1 cellular context compared by ENCODE assay signal in genomic region chr15:52019394-52020252, GRCh38.
A peak's percentile ranks its signal among the peaks of the same experiment; 100 is the strongest.
TF ChIP-seq lines count a peak whose summit lies in the region.

No MANE protein-coding gene starts in this region.

TF ChIP-seq in HepG2, 621 proteins besides CTCF, POLR2A, EP300 and RAD21 (continued from another document and continues in another):
- 0 out of 2 replicates have a peak, but pooled peaks have one; percentile 41 for TF ChIP-seq ZNF503 (CRISPR knock-in tag; IDR thresholded peaks at IDR 0.05)
- no peak for TF ChIP-seq RFX3 (CRISPR knock-in tag; IDR thresholded peaks at IDR 0.05)
- peak; percentile 84 for TF ChIP-seq ZMYM2 (CRISPR knock-in tag; IDR thresholded peaks at IDR 0.05)
- TF ChIP-seq SUZ12 (IDR thresholded peaks at IDR 0.05; ENCODE audit: low read depth, low read length): no peak
- TF ChIP-seq MXD4 (CRISPR knock-in tag; IDR thresholded peaks at IDR 0.05): peak; percentile 37; the same call in 1 of the 2 replicates
- TF ChIP-seq AGO2 (optimal IDR thresholded peaks at IDR 0.05; ENCODE audit: low read depth, low read length): peak; percentile 40
- TF ChIP-seq ZNF883 (CRISPR knock-in tag; IDR thresholded peaks at IDR 0.05; ENCODE audit: not compliant biosample characterization): no peak
- peak; percentile 54; the same call in 1 of the 2 replicates for TF ChIP-seq ZNF430 (CRISPR knock-in tag; IDR thresholded peaks at IDR 0.05)
- TF ChIP-seq NBN (conservative IDR thresholded peaks at IDR 0.05): no peak
- no peak for TF ChIP-seq SCMH1 (CRISPR knock-in tag; IDR thresholded peaks at IDR 0.05; ENCODE audit: borderline replicate concordance)
- no peak for TF ChIP-seq ZNF550 (CRISPR knock-in tag; IDR thresholded peaks at IDR 0.05; ENCODE audit: borderline replicate concordance)
- TF ChIP-seq DDIT3 (CRISPR knock-in tag; IDR thresholded peaks at IDR 0.05): no peak
- no peak; the same call in 1 of the 2 replicates for TF ChIP-seq ZNF652 (CRISPR knock-in tag; IDR thresholded peaks at IDR 0.05; ENCODE audit: borderline replicate concordance, low read depth)
- no peak; the same call in none of the 2 replicates for TF ChIP-seq ZMAT3 (CRISPR knock-in tag; conservative IDR thresholded peaks at IDR 0.05)
- no peak for TF ChIP-seq REXO4 (CRISPR knock-in tag; IDR thresholded peaks at IDR 0.05; ENCODE audit: borderline replicate concordance)
- peak; percentile 88; the same call in 1 of the 2 replicates for TF ChIP-seq ZBTB1 (CRISPR knock-in tag; IDR thresholded peaks at IDR 0.05; ENCODE audit: borderline replicate concordance)
- TF ChIP-seq ZBTB40 (IDR thresholded peaks at IDR 0.05): no peak
- TF ChIP-seq ZBTB40 (CRISPR knock-in tag; IDR thresholded peaks at IDR 0.05): no peak
- no peak for TF ChIP-seq CENPX (CRISPR knock-in tag; IDR thresholded peaks at IDR 0.05)
- no peak for TF ChIP-seq ZNF317 (CRISPR knock-in tag; IDR thresholded peaks at IDR 0.05)
- TF ChIP-seq ZFP36L2 (CRISPR knock-in tag; IDR thresholded peaks at IDR 0.05): no peak
- no peak for TF ChIP-seq ZNF10 (CRISPR knock-in tag; IDR thresholded peaks at IDR 0.05; ENCODE audit: borderline replicate concordance, low read depth)
- TF ChIP-seq ZBTB43 (CRISPR knock-in tag; conservative IDR thresholded peaks at IDR 0.05): 0 out of 2 replicates have a peak, but pooled peaks have one; percentile 38
- TF ChIP-seq PRPF4 (IDR thresholded peaks at IDR 0.05; ENCODE audit: low read depth, low read length, poor library complexity, severe bottlenecking): no peak
- no peak for TF ChIP-seq MZF1 (CRISPR knock-in tag; IDR thresholded peaks at IDR 0.05; ENCODE audit: borderline replicate concordance)
- no peak for TF ChIP-seq ZNF737 (CRISPR knock-in tag; IDR thresholded peaks at IDR 0.05; ENCODE audit: borderline replicate concordance)
- TF ChIP-seq ZFP1 (CRISPR knock-in tag; IDR thresholded peaks at IDR 0.05): no peak
- no peak for TF ChIP-seq IKZF1 (IDR thresholded peaks at IDR 0.05)
- TF ChIP-seq HHEX (CRISPR knock-in tag; IDR thresholded peaks at IDR 0.05): no peak
- TF ChIP-seq CBX1 (IDR thresholded peaks at IDR 0.05; ENCODE audit: low read depth): no peak
- TF ChIP-seq ZSCAN5A (CRISPR knock-in tag; IDR thresholded peaks at IDR 0.05; ENCODE audit: borderline replicate concordance): no peak
- no peak for TF ChIP-seq SRSF1 (optimal IDR thresholded peaks at IDR 0.05; ENCODE audit: low read depth, low read length)
- no peak for TF ChIP-seq ATF6 (CRISPR knock-in tag; conservative IDR thresholded peaks at IDR 0.05)
- no peak for TF ChIP-seq ZNF619 (CRISPR knock-in tag; IDR thresholded peaks at IDR 0.05)
- TF ChIP-seq IRX3 (CRISPR knock-in tag; IDR thresholded peaks at IDR 0.05; ENCODE audit: borderline replicate concordance, low read depth): peak; percentile 68; the same call in 1 of the 2 replicates
- TF ChIP-seq SPEN (CRISPR knock-in tag; IDR thresholded peaks at IDR 0.05; ENCODE audit: low read depth): no peak
